In genomic region chr3:121698513-121698912, GRCh38 we compare ENCODE assay signal across 2 cellular contexts.
A peak's percentile ranks its signal among the peaks of the same experiment; 100 is the strongest.
TF ChIP-seq lines count a peak whose summit lies in the region.

No MANE protein-coding gene starts in this region.

TF ChIP-seq in liver, 16 proteins besides CTCF, POLR2A, EP300 and RAD21:
- TF ChIP-seq TAF1 (conservative IDR thresholded peaks at IDR 0.05) (no peak), MAX (IDR thresholded peaks at IDR 0.05) (no peak), JUND (IDR thresholded peaks at IDR 0.05) (no peak), SP1 (IDR thresholded peaks at IDR 0.05) (peak; percentile 16), GABPA (IDR thresholded peaks at IDR 0.05 in 1 of 2, conservative IDR thresholded peaks at IDR 0.05 in 1 of 2) (peak in 1 of 2 donors; percentile 6), RXRA (IDR thresholded peaks at IDR 0.05) (peak in 1 of 2 donors; percentile 4), HNF4A (conservative IDR thresholded peaks at IDR 0.05) (no peak)

TF ChIP-seq in HepG2, 621 proteins besides CTCF, POLR2A, EP300 and RAD21:
- no peak for TF ChIP-seq ZBTB40 (IDR thresholded peaks at IDR 0.05)
- no peak for TF ChIP-seq ZBTB40 (CRISPR knock-in tag; IDR thresholded peaks at IDR 0.05)
- TF ChIP-seq ZNF543 (CRISPR knock-in tag; IDR thresholded peaks at IDR 0.05) = no peak
- no peak for TF ChIP-seq TEAD2 (CRISPR knock-in tag; IDR thresholded peaks at IDR 0.05)
- TF ChIP-seq ZNF101 (CRISPR knock-in tag; IDR thresholded peaks at IDR 0.05; ENCODE audit: borderline replicate concordance, low read depth) = no peak
- TF ChIP-seq ZBTB14 (CRISPR knock-in tag; IDR thresholded peaks at IDR 0.05) = no peak
- no peak for TF ChIP-seq HMGXB3 (CRISPR knock-in tag; IDR thresholded peaks at IDR 0.05; ENCODE audit: borderline replicate concordance)
- no peak for TF ChIP-seq ZBTB26 (CRISPR knock-in tag; IDR thresholded peaks at IDR 0.05; ENCODE audit: borderline replicate concordance)
- no peak for TF ChIP-seq ZNF572 (CRISPR knock-in tag; IDR thresholded peaks at IDR 0.05)
- TF ChIP-seq MTF1 (CRISPR knock-in tag; IDR thresholded peaks at IDR 0.05) = no peak
- TF ChIP-seq ZNF83 (CRISPR knock-in tag; IDR thresholded peaks at IDR 0.05; ENCODE audit: borderline replicate concordance) = no peak
- no peak for TF ChIP-seq ZNF251 (CRISPR knock-in tag; IDR thresholded peaks at IDR 0.05)
- TF ChIP-seq CHCHD3 (CRISPR knock-in tag; IDR thresholded peaks at IDR 0.05) = no peak
